1 cellular context compared by ENCODE assay signal in genomic region chr3:65955792-65956477, GRCh38.
TF ChIP-seq lines count a peak whose summit lies in the region.

No MANE protein-coding gene starts in this region.

TF ChIP-seq in SK-N-SH, 30 proteins besides CTCF, POLR2A, EP300 and RAD21 (continued from another document):
- TF ChIP-seq, protein P1, sequence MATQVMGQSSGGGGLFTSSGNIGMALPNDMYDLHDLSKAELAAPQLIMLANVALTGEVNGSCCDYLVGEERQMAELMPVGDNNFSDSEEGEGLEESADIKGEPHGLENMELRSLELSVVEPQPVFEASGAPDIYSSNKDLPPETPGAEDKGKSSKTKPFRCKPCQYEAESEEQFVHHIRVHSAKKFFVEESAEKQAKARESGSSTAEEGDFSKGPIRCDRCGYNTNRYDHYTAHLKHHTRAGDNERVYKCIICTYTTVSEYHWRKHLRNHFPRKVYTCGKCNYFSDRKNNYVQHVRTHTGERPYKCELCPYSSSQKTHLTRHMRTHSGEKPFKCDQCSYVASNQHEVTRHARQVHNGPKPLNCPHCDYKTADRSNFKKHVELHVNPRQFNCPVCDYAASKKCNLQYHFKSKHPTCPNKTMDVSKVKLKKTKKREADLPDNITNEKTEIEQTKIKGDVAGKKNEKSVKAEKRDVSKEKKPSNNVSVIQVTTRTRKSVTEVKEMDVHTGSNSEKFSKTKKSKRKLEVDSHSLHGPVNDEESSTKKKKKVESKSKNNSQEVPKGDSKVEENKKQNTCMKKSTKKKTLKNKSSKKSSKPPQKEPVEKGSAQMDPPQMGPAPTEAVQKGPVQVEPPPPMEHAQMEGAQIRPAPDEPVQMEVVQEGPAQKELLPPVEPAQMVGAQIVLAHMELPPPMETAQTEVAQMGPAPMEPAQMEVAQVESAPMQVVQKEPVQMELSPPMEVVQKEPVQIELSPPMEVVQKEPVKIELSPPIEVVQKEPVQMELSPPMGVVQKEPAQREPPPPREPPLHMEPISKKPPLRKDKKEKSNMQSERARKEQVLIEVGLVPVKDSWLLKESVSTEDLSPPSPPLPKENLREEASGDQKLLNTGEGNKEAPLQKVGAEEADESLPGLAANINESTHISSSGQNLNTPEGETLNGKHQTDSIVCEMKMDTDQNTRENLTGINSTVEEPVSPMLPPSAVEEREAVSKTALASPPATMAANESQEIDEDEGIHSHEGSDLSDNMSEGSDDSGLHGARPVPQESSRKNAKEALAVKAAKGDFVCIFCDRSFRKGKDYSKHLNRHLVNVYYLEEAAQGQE (IDR thresholded peaks at IDR 0.05; ENCODE audit: low read depth, low read length) = no peak
- peak; percentile 90 for TF ChIP-seq FOSL2 (IDR thresholded peaks at IDR 0.05; ENCODE audit: borderline replicate concordance, low read depth)
- TF ChIP-seq TEAD4 (IDR thresholded peaks at IDR 0.05; ENCODE audit: borderline replicate concordance, insufficient read depth) = peak; percentile 72
- TF ChIP-seq GABPA (IDR thresholded peaks at IDR 0.05; ENCODE audit: low read depth) = no peak
- TF ChIP-seq, protein P2, sequence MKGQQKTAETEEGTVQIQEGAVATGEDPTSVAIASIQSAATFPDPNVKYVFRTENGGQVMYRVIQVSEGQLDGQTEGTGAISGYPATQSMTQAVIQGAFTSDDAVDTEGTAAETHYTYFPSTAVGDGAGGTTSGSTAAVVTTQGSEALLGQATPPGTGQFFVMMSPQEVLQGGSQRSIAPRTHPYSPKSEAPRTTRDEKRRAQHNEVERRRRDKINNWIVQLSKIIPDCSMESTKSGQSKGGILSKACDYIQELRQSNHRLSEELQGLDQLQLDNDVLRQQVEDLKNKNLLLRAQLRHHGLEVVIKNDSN (IDR thresholded peaks at IDR 0.05; ENCODE audit: borderline replicate concordance, low read depth) = no peak
- TF ChIP-seq, protein P3, sequence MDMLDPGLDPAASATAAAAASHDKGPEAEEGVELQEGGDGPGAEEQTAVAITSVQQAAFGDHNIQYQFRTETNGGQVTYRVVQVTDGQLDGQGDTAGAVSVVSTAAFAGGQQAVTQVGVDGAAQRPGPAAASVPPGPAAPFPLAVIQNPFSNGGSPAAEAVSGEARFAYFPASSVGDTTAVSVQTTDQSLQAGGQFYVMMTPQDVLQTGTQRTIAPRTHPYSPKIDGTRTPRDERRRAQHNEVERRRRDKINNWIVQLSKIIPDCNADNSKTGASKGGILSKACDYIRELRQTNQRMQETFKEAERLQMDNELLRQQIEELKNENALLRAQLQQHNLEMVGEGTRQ (IDR thresholded peaks at IDR 0.05; ENCODE audit: borderline replicate concordance, low read depth, low read length) = no peak
- no peak for TF ChIP-seq RCOR1 (IDR thresholded peaks at IDR 0.05; ENCODE audit: low read length)
- peak; percentile 50; the same call in 1 of the 2 replicates for TF ChIP-seq POLR2AphosphoS5 (IDR thresholded peaks at IDR 0.05; ENCODE audit: low read depth, low read length)
- TF ChIP-seq ZBTB33 (IDR thresholded peaks at IDR 0.05; ENCODE audit: borderline replicate concordance, low read depth) = no peak
- 0 out of 2 replicates have a peak, but pooled peaks have one; percentile 24 for TF ChIP-seq MAX (IDR thresholded peaks at IDR 0.05; ENCODE audit: low read depth)
- TF ChIP-seq MEF2A (IDR thresholded peaks at IDR 0.05; ENCODE audit: borderline replicate concordance, low read depth) = peak; percentile 91
- TF ChIP-seq FOXM1 (IDR thresholded peaks at IDR 0.05; ENCODE audit: low read depth) = 0 out of 2 replicates have a peak, but pooled peaks have one; percentile 52
- peak; percentile 72 for TF ChIP-seq NFIC (IDR thresholded peaks at IDR 0.05; ENCODE audit: borderline replicate concordance)
- TF ChIP-seq TAF1 (IDR thresholded peaks at IDR 0.05; ENCODE audit: borderline replicate concordance, low read depth, low read length) = no peak
- no peak for TF ChIP-seq RFX5 (IDR thresholded peaks at IDR 0.05; ENCODE audit: low read length)
